In the genomic region with DNA sequence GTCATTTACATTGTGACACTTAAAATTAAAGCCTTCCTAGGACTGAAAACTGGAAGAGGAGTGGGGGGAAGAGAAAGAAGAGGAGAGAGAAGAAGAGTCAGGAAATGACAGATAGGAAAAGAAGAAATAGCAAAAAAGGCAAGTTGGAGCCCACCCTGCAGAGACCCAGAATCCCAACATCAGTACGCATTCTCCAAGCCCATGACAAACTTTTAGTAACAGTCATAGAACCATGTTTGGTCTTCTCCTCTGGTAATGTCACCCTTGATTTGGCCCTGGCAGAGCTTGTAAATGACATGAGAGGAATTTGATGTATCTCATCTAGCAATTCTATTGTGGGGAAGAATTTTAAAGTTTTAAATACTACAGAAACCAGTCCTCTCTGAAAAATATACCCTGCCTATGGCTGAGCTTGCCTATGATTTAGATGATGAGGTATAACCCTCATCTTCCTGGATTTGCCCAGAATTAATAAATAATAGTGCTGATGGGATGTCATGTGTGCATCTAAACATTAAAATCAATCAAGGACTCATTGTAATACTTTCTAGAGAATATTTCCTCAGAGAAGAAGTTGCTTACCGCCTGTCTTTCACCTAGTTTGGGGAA, we compare ENCODE assay signal across 1 cellular context.
TF ChIP-seq lines count a peak whose summit lies in the region.

No MANE protein-coding gene starts in this region.

TF ChIP-seq in HepG2, 621 proteins besides CTCF, POLR2A, EP300 and RAD21 (continued from another document):
- TF ChIP-seq, protein P1, sequence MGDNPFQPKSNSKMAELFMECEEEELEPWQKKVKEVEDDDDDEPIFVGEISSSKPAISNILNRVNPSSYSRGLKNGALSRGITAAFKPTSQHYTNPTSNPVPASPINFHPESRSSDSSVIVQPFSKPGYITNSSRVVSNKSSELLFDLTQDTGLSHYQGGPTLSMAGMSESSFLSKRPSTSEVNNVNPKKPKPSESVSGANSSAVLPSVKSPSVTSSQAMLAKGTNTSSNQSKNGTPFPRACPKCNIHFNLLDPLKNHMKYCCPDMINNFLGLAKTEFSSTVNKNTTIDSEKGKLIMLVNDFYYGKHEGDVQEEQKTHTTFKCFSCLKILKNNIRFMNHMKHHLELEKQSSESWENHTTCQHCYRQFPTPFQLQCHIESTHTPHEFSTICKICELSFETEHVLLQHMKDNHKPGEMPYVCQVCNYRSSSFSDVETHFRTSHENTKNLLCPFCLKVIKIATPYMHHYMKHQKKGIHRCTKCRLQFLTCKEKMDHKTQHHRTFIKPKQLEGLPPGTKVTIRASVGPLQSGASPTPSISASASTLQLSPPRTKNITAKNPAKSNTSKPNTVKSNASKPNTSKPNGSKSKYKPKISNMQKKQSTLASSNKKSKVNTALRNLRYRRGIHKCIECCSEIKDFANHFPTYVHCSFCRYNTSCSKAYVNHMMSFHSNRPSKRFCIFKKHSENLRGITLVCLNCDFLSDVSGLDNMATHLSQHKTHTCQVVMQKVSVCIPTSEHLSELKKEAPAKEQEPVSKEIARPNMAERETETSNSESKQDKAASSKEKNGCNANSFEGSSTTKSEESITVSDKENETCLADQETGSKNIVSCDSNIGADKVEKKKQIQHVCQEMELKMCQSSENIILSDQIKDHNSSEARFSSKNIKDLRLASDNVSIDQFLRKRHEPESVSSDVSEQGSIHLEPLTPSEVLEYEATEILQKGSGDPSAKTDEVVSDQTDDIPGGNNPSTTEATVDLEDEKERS (CRISPR knock-in tag; IDR thresholded peaks at IDR 0.05): peak; percentile 35; the same call in 1 of the 2 replicates
- TF ChIP-seq, protein P2, sequence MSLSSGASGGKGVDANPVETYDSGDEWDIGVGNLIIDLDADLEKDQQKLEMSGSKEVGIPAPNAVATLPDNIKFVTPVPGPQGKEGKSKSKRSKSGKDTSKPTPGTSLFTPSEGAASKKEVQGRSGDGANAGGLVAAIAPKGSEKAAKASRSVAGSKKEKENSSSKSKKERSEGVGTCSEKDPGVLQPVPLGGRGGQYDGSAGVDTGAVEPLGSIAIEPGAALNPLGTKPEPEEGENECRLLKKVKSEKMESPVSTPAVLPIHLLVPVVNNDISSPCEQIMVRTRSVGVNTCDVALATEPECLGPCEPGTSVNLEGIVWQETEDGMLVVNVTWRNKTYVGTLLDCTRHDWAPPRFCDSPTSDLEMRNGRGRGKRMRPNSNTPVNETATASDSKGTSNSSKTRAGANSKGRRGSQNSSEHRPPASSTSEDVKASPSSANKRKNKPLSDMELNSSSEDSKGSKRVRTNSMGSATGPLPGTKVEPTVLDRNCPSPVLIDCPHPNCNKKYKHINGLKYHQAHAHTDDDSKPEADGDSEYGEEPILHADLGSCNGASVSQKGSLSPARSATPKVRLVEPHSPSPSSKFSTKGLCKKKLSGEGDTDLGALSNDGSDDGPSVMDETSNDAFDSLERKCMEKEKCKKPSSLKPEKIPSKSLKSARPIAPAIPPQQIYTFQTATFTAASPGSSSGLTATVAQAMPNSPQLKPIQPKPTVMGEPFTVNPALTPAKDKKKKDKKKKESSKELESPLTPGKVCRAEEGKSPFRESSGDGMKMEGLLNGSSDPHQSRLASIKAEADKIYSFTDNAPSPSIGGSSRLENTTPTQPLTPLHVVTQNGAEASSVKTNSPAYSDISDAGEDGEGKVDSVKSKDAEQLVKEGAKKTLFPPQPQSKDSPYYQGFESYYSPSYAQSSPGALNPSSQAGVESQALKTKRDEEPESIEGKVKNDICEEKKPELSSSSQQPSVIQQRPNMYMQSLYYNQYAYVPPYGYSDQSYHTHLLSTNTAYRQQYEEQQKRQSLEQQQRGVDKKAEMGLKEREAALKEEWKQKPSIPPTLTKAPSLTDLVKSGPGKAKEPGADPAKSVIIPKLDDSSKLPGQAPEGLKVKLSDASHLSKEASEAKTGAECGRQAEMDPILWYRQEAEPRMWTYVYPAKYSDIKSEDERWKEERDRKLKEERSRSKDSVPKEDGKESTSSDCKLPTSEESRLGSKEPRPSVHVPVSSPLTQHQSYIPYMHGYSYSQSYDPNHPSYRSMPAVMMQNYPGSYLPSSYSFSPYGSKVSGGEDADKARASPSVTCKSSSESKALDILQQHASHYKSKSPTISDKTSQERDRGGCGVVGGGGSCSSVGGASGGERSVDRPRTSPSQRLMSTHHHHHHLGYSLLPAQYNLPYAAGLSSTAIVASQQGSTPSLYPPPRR (CRISPR knock-in tag; IDR thresholded peaks at IDR 0.05; ENCODE audit: borderline replicate concordance): no peak
- TF ChIP-seq AGO2 (optimal IDR thresholded peaks at IDR 0.05; ENCODE audit: low read depth, low read length): peak; percentile 93
- no peak for TF ChIP-seq FOXK2 (IDR thresholded peaks at IDR 0.05)
- no peak for TF ChIP-seq TEAD3 (CRISPR knock-in tag; optimal IDR thresholded peaks at IDR 0.05; ENCODE audit: borderline replicate concordance)
- TF ChIP-seq ZNF879 (CRISPR knock-in tag; IDR thresholded peaks at IDR 0.05): 0 out of 2 replicates have a peak, but pooled peaks have one; percentile 17
- TF ChIP-seq, protein P3, sequence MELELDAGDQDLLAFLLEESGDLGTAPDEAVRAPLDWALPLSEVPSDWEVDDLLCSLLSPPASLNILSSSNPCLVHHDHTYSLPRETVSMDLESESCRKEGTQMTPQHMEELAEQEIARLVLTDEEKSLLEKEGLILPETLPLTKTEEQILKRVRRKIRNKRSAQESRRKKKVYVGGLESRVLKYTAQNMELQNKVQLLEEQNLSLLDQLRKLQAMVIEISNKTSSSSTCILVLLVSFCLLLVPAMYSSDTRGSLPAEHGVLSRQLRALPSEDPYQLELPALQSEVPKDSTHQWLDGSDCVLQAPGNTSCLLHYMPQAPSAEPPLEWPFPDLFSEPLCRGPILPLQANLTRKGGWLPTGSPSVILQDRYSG (CRISPR knock-in tag; IDR thresholded peaks at IDR 0.05): 0 out of 2 replicates have a peak, but pooled peaks have one; percentile 58
- TF ChIP-seq RBFOX2 (IDR thresholded peaks at IDR 0.05; ENCODE audit: low read depth, low read length): peak; percentile 83
- peak; percentile 40; the same call in 1 of the 2 replicates for TF ChIP-seq FOXJ3 (CRISPR knock-in tag; IDR thresholded peaks at IDR 0.05; ENCODE audit: borderline replicate concordance)
- TF ChIP-seq ZSCAN9 (CRISPR knock-in tag; IDR thresholded peaks at IDR 0.05; ENCODE audit: borderline replicate concordance): 0 out of 2 replicates have a peak, but pooled peaks have one; percentile 8
- TF ChIP-seq HNRNPL (IDR thresholded peaks at IDR 0.05; ENCODE audit: low read depth, low read length): 0 out of 2 replicates have a peak, but pooled peaks have one; percentile 43
- peak; percentile 6; the same call in 1 of the 2 replicates for TF ChIP-seq ATF7-NPFF (CRISPR knock-in tag; IDR thresholded peaks at IDR 0.05; ENCODE audit: low read depth)
- peak; percentile 42 for TF ChIP-seq SRSF4 (IDR thresholded peaks at IDR 0.05; ENCODE audit: low read depth, low read length, poor library complexity, severe bottlenecking)
- TF ChIP-seq, protein P4, sequence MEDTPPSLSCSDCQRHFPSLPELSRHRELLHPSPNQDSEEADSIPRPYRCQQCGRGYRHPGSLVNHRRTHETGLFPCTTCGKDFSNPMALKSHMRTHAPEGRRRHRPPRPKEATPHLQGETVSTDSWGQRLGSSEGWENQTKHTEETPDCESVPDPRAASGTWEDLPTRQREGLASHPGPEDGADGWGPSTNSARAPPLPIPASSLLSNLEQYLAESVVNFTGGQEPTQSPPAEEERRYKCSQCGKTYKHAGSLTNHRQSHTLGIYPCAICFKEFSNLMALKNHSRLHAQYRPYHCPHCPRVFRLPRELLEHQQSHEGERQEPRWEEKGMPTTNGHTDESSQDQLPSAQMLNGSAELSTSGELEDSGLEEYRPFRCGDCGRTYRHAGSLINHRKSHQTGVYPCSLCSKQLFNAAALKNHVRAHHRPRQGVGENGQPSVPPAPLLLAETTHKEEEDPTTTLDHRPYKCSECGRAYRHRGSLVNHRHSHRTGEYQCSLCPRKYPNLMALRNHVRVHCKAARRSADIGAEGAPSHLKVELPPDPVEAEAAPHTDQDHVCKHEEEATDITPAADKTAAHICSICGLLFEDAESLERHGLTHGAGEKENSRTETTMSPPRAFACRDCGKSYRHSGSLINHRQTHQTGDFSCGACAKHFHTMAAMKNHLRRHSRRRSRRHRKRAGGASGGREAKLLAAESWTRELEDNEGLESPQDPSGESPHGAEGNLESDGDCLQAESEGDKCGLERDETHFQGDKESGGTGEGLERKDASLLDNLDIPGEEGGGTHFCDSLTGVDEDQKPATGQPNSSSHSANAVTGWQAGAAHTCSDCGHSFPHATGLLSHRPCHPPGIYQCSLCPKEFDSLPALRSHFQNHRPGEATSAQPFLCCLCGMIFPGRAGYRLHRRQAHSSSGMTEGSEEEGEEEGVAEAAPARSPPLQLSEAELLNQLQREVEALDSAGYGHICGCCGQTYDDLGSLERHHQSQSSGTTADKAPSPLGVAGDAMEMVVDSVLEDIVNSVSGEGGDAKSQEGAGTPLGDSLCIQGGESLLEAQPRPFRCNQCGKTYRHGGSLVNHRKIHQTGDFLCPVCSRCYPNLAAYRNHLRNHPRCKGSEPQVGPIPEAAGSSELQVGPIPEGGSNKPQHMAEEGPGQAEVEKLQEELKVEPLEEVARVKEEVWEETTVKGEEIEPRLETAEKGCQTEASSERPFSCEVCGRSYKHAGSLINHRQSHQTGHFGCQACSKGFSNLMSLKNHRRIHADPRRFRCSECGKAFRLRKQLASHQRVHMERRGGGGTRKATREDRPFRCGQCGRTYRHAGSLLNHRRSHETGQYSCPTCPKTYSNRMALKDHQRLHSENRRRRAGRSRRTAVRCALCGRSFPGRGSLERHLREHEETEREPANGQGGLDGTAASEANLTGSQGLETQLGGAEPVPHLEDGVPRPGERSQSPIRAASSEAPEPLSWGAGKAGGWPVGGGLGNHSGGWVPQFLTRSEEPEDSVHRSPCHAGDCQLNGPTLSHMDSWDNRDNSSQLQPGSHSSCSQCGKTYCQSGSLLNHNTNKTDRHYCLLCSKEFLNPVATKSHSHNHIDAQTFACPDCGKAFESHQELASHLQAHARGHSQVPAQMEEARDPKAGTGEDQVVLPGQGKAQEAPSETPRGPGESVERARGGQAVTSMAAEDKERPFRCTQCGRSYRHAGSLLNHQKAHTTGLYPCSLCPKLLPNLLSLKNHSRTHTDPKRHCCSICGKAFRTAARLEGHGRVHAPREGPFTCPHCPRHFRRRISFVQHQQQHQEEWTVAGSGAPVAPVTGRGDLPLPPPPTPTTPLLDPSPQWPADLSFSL (CRISPR knock-in tag; IDR thresholded peaks at IDR 0.05): no peak
- TF ChIP-seq RBM22 (optimal IDR thresholded peaks at IDR 0.05; ENCODE audit: low read length): peak; percentile 92
- peak; percentile 71 for TF ChIP-seq PAF1 (CRISPR knock-in tag; IDR thresholded peaks at IDR 0.05)
- peak; percentile 45 for TF ChIP-seq POLR2AphosphoS5 (IDR thresholded peaks at IDR 0.05; ENCODE audit: low read depth, low read length)
- TF ChIP-seq CREB1 (IDR thresholded peaks at IDR 0.05): no peak
- TF ChIP-seq CREB1 (CRISPR knock-in tag; IDR thresholded peaks at IDR 0.05): peak; percentile 52
- TF ChIP-seq POLR2AphosphoS2 (IDR thresholded peaks at IDR 0.05; ENCODE audit: low read depth, low read length): 0 out of 2 replicates have a peak, but pooled peaks have one; percentile 9
- TF ChIP-seq ZNF367 (CRISPR knock-in tag; IDR thresholded peaks at IDR 0.05; ENCODE audit: borderline replicate concordance): no peak
- TF ChIP-seq FOXC1 (CRISPR knock-in tag; IDR thresholded peaks at IDR 0.05; ENCODE audit: borderline replicate concordance): no peak
TF ChIP-seq in HepG2: peak in this region for 17.
